1 cellular context compared by ENCODE assay signal in the genomic region with DNA sequence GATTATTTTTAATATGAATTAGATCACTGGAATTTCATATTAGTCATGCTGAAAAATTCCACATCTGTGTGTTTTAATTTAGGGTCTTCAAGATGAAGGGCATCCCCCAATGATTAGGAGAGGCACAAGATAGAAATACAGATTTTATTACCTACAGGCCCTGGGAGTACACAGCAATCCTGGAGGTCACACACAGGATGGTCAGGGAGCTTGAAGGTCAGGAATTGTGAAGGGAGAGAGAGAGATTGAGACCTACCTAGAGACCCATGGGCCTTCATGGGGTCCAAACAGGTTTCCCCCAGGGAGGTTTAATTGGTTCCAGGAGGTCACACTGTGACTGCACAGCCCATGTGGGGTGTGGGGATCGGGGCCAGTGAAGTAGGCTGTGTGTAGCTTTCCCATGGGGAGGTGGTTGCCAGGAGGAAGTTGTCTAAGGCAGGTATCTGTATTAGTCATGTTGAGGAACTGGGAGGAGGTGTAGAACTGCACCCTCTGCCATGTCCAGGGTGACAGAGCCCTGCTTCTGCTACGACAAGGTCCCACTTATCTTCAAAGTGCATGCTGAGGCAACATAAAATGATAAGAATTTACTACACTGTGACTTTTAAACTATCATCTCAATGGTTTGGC.
A peak's percentile ranks its signal among the peaks of the same experiment; 100 is the strongest.
TF ChIP-seq lines count a peak whose summit lies in the region.

No MANE protein-coding gene starts in this region.

TF ChIP-seq in K562, 482 proteins besides CTCF, POLR2A, EP300 and RAD21 (continued from another document):
- TF ChIP-seq, protein P1, sequence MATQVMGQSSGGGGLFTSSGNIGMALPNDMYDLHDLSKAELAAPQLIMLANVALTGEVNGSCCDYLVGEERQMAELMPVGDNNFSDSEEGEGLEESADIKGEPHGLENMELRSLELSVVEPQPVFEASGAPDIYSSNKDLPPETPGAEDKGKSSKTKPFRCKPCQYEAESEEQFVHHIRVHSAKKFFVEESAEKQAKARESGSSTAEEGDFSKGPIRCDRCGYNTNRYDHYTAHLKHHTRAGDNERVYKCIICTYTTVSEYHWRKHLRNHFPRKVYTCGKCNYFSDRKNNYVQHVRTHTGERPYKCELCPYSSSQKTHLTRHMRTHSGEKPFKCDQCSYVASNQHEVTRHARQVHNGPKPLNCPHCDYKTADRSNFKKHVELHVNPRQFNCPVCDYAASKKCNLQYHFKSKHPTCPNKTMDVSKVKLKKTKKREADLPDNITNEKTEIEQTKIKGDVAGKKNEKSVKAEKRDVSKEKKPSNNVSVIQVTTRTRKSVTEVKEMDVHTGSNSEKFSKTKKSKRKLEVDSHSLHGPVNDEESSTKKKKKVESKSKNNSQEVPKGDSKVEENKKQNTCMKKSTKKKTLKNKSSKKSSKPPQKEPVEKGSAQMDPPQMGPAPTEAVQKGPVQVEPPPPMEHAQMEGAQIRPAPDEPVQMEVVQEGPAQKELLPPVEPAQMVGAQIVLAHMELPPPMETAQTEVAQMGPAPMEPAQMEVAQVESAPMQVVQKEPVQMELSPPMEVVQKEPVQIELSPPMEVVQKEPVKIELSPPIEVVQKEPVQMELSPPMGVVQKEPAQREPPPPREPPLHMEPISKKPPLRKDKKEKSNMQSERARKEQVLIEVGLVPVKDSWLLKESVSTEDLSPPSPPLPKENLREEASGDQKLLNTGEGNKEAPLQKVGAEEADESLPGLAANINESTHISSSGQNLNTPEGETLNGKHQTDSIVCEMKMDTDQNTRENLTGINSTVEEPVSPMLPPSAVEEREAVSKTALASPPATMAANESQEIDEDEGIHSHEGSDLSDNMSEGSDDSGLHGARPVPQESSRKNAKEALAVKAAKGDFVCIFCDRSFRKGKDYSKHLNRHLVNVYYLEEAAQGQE (CRISPR knock-in tag; IDR thresholded peaks at IDR 0.05; ENCODE audit: low read depth): no peak
- TF ChIP-seq, protein P2, sequence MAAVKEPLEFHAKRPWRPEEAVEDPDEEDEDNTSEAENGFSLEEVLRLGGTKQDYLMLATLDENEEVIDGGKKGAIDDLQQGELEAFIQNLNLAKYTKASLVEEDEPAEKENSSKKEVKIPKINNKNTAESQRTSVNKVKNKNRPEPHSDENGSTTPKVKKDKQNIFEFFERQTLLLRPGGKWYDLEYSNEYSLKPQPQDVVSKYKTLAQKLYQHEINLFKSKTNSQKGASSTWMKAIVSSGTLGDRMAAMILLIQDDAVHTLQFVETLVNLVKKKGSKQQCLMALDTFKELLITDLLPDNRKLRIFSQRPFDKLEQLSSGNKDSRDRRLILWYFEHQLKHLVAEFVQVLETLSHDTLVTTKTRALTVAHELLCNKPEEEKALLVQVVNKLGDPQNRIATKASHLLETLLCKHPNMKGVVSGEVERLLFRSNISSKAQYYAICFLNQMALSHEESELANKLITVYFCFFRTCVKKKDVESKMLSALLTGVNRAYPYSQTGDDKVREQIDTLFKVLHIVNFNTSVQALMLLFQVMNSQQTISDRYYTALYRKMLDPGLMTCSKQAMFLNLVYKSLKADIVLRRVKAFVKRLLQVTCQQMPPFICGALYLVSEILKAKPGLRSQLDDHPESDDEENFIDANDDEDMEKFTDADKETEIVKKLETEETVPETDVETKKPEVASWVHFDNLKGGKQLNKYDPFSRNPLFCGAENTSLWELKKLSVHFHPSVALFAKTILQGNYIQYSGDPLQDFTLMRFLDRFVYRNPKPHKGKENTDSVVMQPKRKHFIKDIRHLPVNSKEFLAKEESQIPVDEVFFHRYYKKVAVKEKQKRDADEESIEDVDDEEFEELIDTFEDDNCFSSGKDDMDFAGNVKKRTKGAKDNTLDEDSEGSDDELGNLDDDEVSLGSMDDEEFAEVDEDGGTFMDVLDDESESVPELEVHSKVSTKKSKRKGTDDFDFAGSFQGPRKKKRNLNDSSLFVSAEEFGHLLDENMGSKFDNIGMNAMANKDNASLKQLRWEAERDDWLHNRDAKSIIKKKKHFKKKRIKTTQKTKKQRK (IDR thresholded peaks at IDR 0.05; ENCODE audit: borderline replicate concordance, low read depth, low read length): no peak
- TF ChIP-seq MTA3 (IDR thresholded peaks at IDR 0.05; ENCODE audit: borderline replicate concordance): peak; percentile 33; the same call in 1 of the 2 replicates
- TF ChIP-seq ZNF239 (CRISPR knock-in tag; IDR thresholded peaks at IDR 0.05): no peak
- TF ChIP-seq, protein P3, sequence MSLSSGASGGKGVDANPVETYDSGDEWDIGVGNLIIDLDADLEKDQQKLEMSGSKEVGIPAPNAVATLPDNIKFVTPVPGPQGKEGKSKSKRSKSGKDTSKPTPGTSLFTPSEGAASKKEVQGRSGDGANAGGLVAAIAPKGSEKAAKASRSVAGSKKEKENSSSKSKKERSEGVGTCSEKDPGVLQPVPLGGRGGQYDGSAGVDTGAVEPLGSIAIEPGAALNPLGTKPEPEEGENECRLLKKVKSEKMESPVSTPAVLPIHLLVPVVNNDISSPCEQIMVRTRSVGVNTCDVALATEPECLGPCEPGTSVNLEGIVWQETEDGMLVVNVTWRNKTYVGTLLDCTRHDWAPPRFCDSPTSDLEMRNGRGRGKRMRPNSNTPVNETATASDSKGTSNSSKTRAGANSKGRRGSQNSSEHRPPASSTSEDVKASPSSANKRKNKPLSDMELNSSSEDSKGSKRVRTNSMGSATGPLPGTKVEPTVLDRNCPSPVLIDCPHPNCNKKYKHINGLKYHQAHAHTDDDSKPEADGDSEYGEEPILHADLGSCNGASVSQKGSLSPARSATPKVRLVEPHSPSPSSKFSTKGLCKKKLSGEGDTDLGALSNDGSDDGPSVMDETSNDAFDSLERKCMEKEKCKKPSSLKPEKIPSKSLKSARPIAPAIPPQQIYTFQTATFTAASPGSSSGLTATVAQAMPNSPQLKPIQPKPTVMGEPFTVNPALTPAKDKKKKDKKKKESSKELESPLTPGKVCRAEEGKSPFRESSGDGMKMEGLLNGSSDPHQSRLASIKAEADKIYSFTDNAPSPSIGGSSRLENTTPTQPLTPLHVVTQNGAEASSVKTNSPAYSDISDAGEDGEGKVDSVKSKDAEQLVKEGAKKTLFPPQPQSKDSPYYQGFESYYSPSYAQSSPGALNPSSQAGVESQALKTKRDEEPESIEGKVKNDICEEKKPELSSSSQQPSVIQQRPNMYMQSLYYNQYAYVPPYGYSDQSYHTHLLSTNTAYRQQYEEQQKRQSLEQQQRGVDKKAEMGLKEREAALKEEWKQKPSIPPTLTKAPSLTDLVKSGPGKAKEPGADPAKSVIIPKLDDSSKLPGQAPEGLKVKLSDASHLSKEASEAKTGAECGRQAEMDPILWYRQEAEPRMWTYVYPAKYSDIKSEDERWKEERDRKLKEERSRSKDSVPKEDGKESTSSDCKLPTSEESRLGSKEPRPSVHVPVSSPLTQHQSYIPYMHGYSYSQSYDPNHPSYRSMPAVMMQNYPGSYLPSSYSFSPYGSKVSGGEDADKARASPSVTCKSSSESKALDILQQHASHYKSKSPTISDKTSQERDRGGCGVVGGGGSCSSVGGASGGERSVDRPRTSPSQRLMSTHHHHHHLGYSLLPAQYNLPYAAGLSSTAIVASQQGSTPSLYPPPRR (CRISPR knock-in tag; IDR thresholded peaks at IDR 0.05; ENCODE audit: borderline replicate concordance): no peak
- no peak for TF ChIP-seq ZBTB17 (CRISPR knock-in tag; IDR thresholded peaks at IDR 0.05)
- TF ChIP-seq MYBL2 (IDR thresholded peaks at IDR 0.05; ENCODE audit: low read depth): no peak
- no peak for TF ChIP-seq MYBL2 (CRISPR knock-in tag; IDR thresholded peaks at IDR 0.05; ENCODE audit: borderline replicate concordance)
